In genomic region chrX:22952011-22952410, GRCh38 we compare ENCODE assay signal across 16 cellular contexts. TPM values are rescaled to one million over a fixed set of nuclear protein-coding genes. Genes with fewer than 3 reads are reported as not detected.
DNase-seq lines count a peak whose midpoint lies in the region; ATAC-seq and TF ChIP-seq lines count a peak whose summit lies in the region.
"Had no signal": no experiment of that assay in that cellular context is flagged by ENCODE, and none has a peak within 500 bp of the region (broad histone marks: within the 10 kb centered on the region; RNA-seq: fewer than 3 reads in every experiment).

No MANE protein-coding gene starts in this region.

- intact Hi-C loops in A673 (cut with micrococcal nuclease; ENCODE audit: unreplicated experiment): no loop called here
- intact Hi-C loops in adrenal gland (cut with DNase I): no loop called here

- no TSS peak for BruUV-seq in A673 (replicated peaks; lab: Mats Ljungman, UMichigan)

- H3K9me3 Mint-ChIP-seq in stimulated activated memory B cell treated with anti-CD40 and anti-IgM and Interleukin-4, amounts not matched to agents 10 μg/mL and 1 μg/mL and 100 μg/mL, for 72 hours: no peaks in the 10 kb centered on the region
- H3K9me3 Mint-ChIP-seq: T-helper 1 cell treated with Interleukin-12 subunit alpha and Interleukin-12 subunit beta and Interleukin-4 antibody, amounts not matched to agents 30 μg/mL and 1 μg/mL, for 36 hours had no signal

- CTCF ChIA-PET in A673 (lab: Charles Lee): no interaction called here

- H3K27ac ChIP-seq in A673 (ENCODE audit: low read depth, low read length, poor library complexity, severe bottlenecking) (no peak overlapping the region), adrenal gland (peak overlapping the region in 1 of 5 donors; percentile 15), hepatocyte (no peak overlapping the region)
- H3K27ac ChIP-seq: left lung, stomach had no signal

- H2AFZ ChIP-seq in hepatocyte: no peak overlapping the region

- peaks cover 16% of the 10 kb centered on the region for H3K4me1 Mint-ChIP-seq in stimulated activated memory B cell treated with anti-CD40 and anti-IgM and Interleukin-4, amounts not matched to agents 10 μg/mL and 1 μg/mL and 100 μg/mL, for 72 hours
- H3K4me1 Mint-ChIP-seq: activated CD8-positive, alpha-beta memory T cell treated with anti-CD3 and anti-CD28 coated beads, Interleukin-2, amount 10 ng/mL, durations not matched to agents 7 days and 5 days had no signal

- H3K4me3 Mint-ChIP-seq in stimulated activated memory B cell treated with anti-CD40 and anti-IgM and Interleukin-4, amounts not matched to agents 10 μg/mL and 1 μg/mL and 100 μg/mL, for 72 hours: no peak overlapping the region
- H3K4me3 Mint-ChIP-seq: activated CD8-positive, alpha-beta memory T cell treated with anti-CD3 and anti-CD28 coated beads, Interleukin-2, amount 10 ng/mL, durations not matched to agents 7 days and 5 days; T-helper 1 cell treated with Interleukin-12 subunit alpha and Interleukin-12 subunit beta and Interleukin-4 antibody, amounts not matched to agents 30 μg/mL and 1 μg/mL, for 36 hours had no signal

- ATAC-seq in stimulated activated memory B cell treated with anti-CD40 and anti-IgM and Interleukin-4, amounts not matched to agents 10 μg/mL and 1 μg/mL and 100 μg/mL, for 72 hours: no peak
- no peak for ATAC-seq in GM19023 (IDR thresholded peaks at IDR 0.05; ENCODE audit: unreplicated experiment)
- ATAC-seq in HG02885 (IDR thresholded peaks at IDR 0.05; ENCODE audit: poor library complexity, unreplicated experiment): no peak
- ATAC-seq: activated CD8-positive, alpha-beta memory T cell treated with anti-CD3 and anti-CD28 coated beads, Interleukin-2, amount 10 ng/mL, durations not matched to agents 7 days and 5 days; left lung had no signal

- H3K27me3 ChIP-seq in A673 (replicated peaks; ENCODE audit: insufficient read depth, low read depth, low read length, poor library complexity) (no peaks in the 10 kb centered on the region), adrenal gland (no peaks in the 10 kb centered on the region), hepatocyte (no peaks in the 10 kb centered on the region)
- H3K27me3 ChIP-seq: left lung, stomach had no signal

- TF ChIP-seq POLR2A in adrenal gland (IDR thresholded peaks at IDR 0.05): no peak

- peaks cover 26% of the 10 kb centered on the region for H3K4me1 ChIP-seq in A673 (ENCODE audit: insufficient read depth, low read length, poor library complexity, severe bottlenecking)
- H3K4me1 ChIP-seq in adrenal gland (replicated peaks in 1 of 2): peaks cover 4 to 7% of the 10 kb centered on the region in 2 donors
- H3K4me1 ChIP-seq in hepatocyte (ENCODE audit: insufficient read depth): no peaks in the 10 kb centered on the region
- H3K4me1 ChIP-seq: left lung, stomach had no signal

- H4K20me1 ChIP-seq in hepatocyte (ENCODE audit: insufficient read depth, poor library complexity, severe bottlenecking): no peaks in the 10 kb centered on the region

- H3K27ac Mint-ChIP-seq in stimulated activated memory B cell treated with anti-CD40 and anti-IgM and Interleukin-4, amounts not matched to agents 10 μg/mL and 1 μg/mL and 100 μg/mL, for 72 hours: no peak overlapping the region
- H3K27ac Mint-ChIP-seq: activated CD8-positive, alpha-beta memory T cell treated with anti-CD3 and anti-CD28 coated beads, Interleukin-2, amount 10 ng/mL, durations not matched to agents 7 days and 5 days; T-helper 1 cell treated with Interleukin-12 subunit alpha and Interleukin-12 subunit beta and Interleukin-4 antibody, amounts not matched to agents 30 μg/mL and 1 μg/mL, for 36 hours had no signal

- 8 to 27% (median 22%) methylated on average over 6 of the region's 6 CpGs for WGBS in adrenal gland, 4 donors
- 46% methylated on average over 6 of the region's 6 CpGs for WGBS in hepatocyte (ENCODE audit: low lambda C conversion rate, missing lambda C conversion rate)

- DNase-seq in A673 (ENCODE audit: low spot score): peak; percentile 64
- peak; percentile 54 for DNase-seq in LHCN-M2 (ENCODE audit: low read depth)
- peak; percentile 23 to 62 (median 47) for DNase-seq in adrenal gland
- DNase-seq in hepatocyte (ENCODE audit: low spot score): peak; percentile 57
- no peak for DNase-seq in dedifferentiated amniotic fluid mesenchymal stem cell (ENCODE audit: extremely low spot score)
- DNase-seq: activated CD8-positive, alpha-beta memory T cell treated with anti-CD3 and anti-CD28 coated beads, Interleukin-2, amount 10 ng/mL, durations not matched to agents 7 days and 5 days; KBM-7; left lung; NCI-H524 treated with DMSO at 0.1 percent for 48 hours; occipital lobe; stimulated activated CD4-positive, alpha-beta T cell treated with anti-CD3 and anti-CD28 coated beads, Interleukin-4, amount 100 ng/mL, for 1 hour; stomach had no signal

- no peaks in the 10 kb centered on the region for H3K36me3 ChIP-seq in A673 (ENCODE audit: insufficient read depth, low read length, poor library complexity, severe bottlenecking)
- no peaks in the 10 kb centered on the region for H3K36me3 ChIP-seq in adrenal gland (replicated peaks in 1 of 2)
- H3K36me3 ChIP-seq in hepatocyte (replicated peaks; ENCODE audit: insufficient read depth, low read depth): no peaks in the 10 kb centered on the region
- H3K36me3 ChIP-seq: left lung, stomach had no signal

- H3K9me2 ChIP-seq in hepatocyte (replicated peaks; ENCODE audit: insufficient read depth): no peaks in the 10 kb centered on the region

- H3K9me3 ChIP-seq in A673 (ENCODE audit: low read depth, low read length, poor library complexity, severe bottlenecking) (no peaks in the 10 kb centered on the region), adrenal gland (replicated peaks in 1 of 3) (no peaks in the 10 kb centered on the region), hepatocyte (ENCODE audit: low read depth) (no peaks in the 10 kb centered on the region)
- H3K9me3 ChIP-seq: left lung, stomach had no signal

- no peaks in the 10 kb centered on the region for H3K79me2 ChIP-seq in hepatocyte

- no peaks in the 10 kb centered on the region for H3K27me3 Mint-ChIP-seq in stimulated activated memory B cell treated with anti-CD40 and anti-IgM and Interleukin-4, amounts not matched to agents 10 μg/mL and 1 μg/mL and 100 μg/mL, for 72 hours
- H3K27me3 Mint-ChIP-seq: activated CD8-positive, alpha-beta memory T cell treated with anti-CD3 and anti-CD28 coated beads, Interleukin-2, amount 10 ng/mL, durations not matched to agents 7 days and 5 days had no signal

- TF ChIP-seq CTCF in A673 (conservative IDR thresholded peaks at IDR 0.05; ENCODE audit: low read depth, low read length): no peak
- no peak for TF ChIP-seq CTCF in adrenal gland (IDR thresholded peaks at IDR 0.05)
- no peak for TF ChIP-seq CTCF in hepatocyte (IDR thresholded peaks at IDR 0.05; ENCODE audit: poor library complexity)

- POLR2A ChIA-PET in A673 (lab: Charles Lee; ENCODE audit: low non-redundant PET): no interaction called here

- H3K36me3 Mint-ChIP-seq in stimulated activated memory B cell treated with anti-CD40 and anti-IgM and Interleukin-4, amounts not matched to agents 10 μg/mL and 1 μg/mL and 100 μg/mL, for 72 hours: no peaks in the 10 kb centered on the region
- H3K36me3 Mint-ChIP-seq: activated CD8-positive, alpha-beta memory T cell treated with anti-CD3 and anti-CD28 coated beads, Interleukin-2, amount 10 ng/mL, durations not matched to agents 7 days and 5 days had no signal

- H3K4me2 ChIP-seq in hepatocyte: no peak overlapping the region

- H3K4me3 ChIP-seq in A673 (ENCODE audit: low read depth, low read length, poor library complexity, severe bottlenecking): no peak overlapping the region
- H3K4me3 ChIP-seq in adrenal gland: no peak overlapping the region
- H3K4me3 ChIP-seq in hepatocyte: no peak overlapping the region
- H3K4me3 ChIP-seq: left lung, stomach had no signal

RNA-seq across cellular contexts. Expression of gene DDX53, which starts 47.7 kb away (rescaled TPM):
- total RNA-seq in A673 (2021) (not detected in 2 replicates), LHCN-M2 (2014; rRNA removed) (not detected in 2 replicates), adrenal gland (not detected), hepatocyte (not detected in 2 replicates)
- not detected for polyA plus RNA-seq in LHCN-M2 (2012)
- polyA plus RNA-seq in adrenal gland (under 1 TPM in 1 of 3 donors, not detected in 2; 0.08 TPM), hepatocyte (not detected in 2 replicates)
- total RNA-seq: activated CD8-positive, alpha-beta memory T cell treated with anti-CD3 and anti-CD28 coated beads, Interleukin-2, amount 10 ng/mL, durations not matched to agents 7 days and 5 days; left lung; occipital lobe; stomach had no signal
- polyA plus RNA-seq: stomach had no signal
